ENCODE assay signal across 1 cellular context in genomic region chr19:18419699-18420460, GRCh38.
TF ChIP-seq lines count a peak whose summit lies in the region.

No MANE protein-coding gene starts in this region.

TF ChIP-seq in HepG2, 621 proteins besides CTCF, POLR2A, EP300 and RAD21 (continued from another document and continues in another):
- TF ChIP-seq TFE3 (CRISPR knock-in tag; IDR thresholded peaks at IDR 0.05) (no peak), REXO4 (CRISPR knock-in tag; IDR thresholded peaks at IDR 0.05; ENCODE audit: borderline replicate concordance) (no peak), REL (CRISPR knock-in tag; conservative IDR thresholded peaks at IDR 0.05) (no peak), ZBTB3 (CRISPR knock-in tag; IDR thresholded peaks at IDR 0.05; ENCODE audit: borderline replicate concordance, low read depth) (no peak), RFX3 (CRISPR knock-in tag; IDR thresholded peaks at IDR 0.05) (no peak), ZNF724P (CRISPR knock-in tag; IDR thresholded peaks at IDR 0.05; ENCODE audit: borderline replicate concordance) (0 out of 2 replicates have a peak, but pooled peaks have one; percentile 31), ARNTL (CRISPR knock-in tag; IDR thresholded peaks at IDR 0.05) (no peak), SOX6 (IDR thresholded peaks at IDR 0.05) (no peak), SOX6 (CRISPR knock-in tag; IDR thresholded peaks at IDR 0.05) (peak; percentile 61; the same call in 1 of the 2 replicates), FIP1L1 (IDR thresholded peaks at IDR 0.05; ENCODE audit: borderline replicate concordance, insufficient read depth, low read depth, low read length) (no peak), HMGXB4 (CRISPR knock-in tag; IDR thresholded peaks at IDR 0.05; ENCODE audit: borderline replicate concordance in 1 of 2, low read depth in 1 of 2) (peak in 1 of 2 experiments; percentile 40; a peak in 1 of 4 replicates), CREB3 (CRISPR knock-in tag; IDR thresholded peaks at IDR 0.05) (no peak), ZNF326 (CRISPR knock-in tag; IDR thresholded peaks at IDR 0.05; ENCODE audit: borderline replicate concordance) (no peak), MATR3 (CRISPR knock-in tag; IDR thresholded peaks at IDR 0.05) (no peak), RFX5 (IDR thresholded peaks at IDR 0.05; ENCODE audit: low read depth, low read length) (no peak), MTF1 (CRISPR knock-in tag; IDR thresholded peaks at IDR 0.05) (no peak), FOXO1 (CRISPR knock-in tag; IDR thresholded peaks at IDR 0.05) (no peak; the same call in 1 of the 2 replicates), ZFP91 (CRISPR knock-in tag; IDR thresholded peaks at IDR 0.05; ENCODE audit: borderline replicate concordance) (peak; percentile 25; the same call in 1 of the 2 replicates), NCOR1 (IDR thresholded peaks at IDR 0.05; ENCODE audit: borderline replicate concordance, low read length) (no peak), TBX2 (CRISPR knock-in tag; IDR thresholded peaks at IDR 0.05; ENCODE audit: borderline replicate concordance) (peak; percentile 71; the same call in 1 of the 2 replicates), DR1 (CRISPR knock-in tag; IDR thresholded peaks at IDR 0.05) (peak; percentile 45), PITX1 (CRISPR knock-in tag; IDR thresholded peaks at IDR 0.05) (no peak; the same call in 1 of the 2 replicates), TFDP2 (CRISPR knock-in tag; IDR thresholded peaks at IDR 0.05) (no peak; the same call in 1 of the 2 replicates), ZNF143 (CRISPR knock-in tag; IDR thresholded peaks at IDR 0.05) (no peak), RXRA (CRISPR knock-in tag; IDR thresholded peaks at IDR 0.05) (peak; percentile 87; the same call in 1 of the 2 replicates), KMT2B (CRISPR knock-in tag; IDR thresholded peaks at IDR 0.05) (no peak), ZNF781 (CRISPR knock-in tag; IDR thresholded peaks at IDR 0.05; ENCODE audit: borderline replicate concordance, not compliant biosample characterization) (no peak), LBX2 (CRISPR knock-in tag; IDR thresholded peaks at IDR 0.05; ENCODE audit: borderline replicate concordance) (no peak), ZNF619 (CRISPR knock-in tag; IDR thresholded peaks at IDR 0.05) (0 out of 2 replicates have a peak, but pooled peaks have one; percentile 28), GABPB1 (CRISPR knock-in tag; IDR thresholded peaks at IDR 0.05) (no peak; the same call in 1 of the 2 replicates), HMG20A (CRISPR knock-in tag; IDR thresholded peaks at IDR 0.05; ENCODE audit: borderline replicate concordance) (no peak), ZNF232 (CRISPR knock-in tag; IDR thresholded peaks at IDR 0.05; ENCODE audit: borderline replicate concordance) (no peak; the same call in 1 of the 2 replicates), U2AF1 (optimal IDR thresholded peaks at IDR 0.05; ENCODE audit: low read depth, low read length) (no peak), SMAD9 (CRISPR knock-in tag; IDR thresholded peaks at IDR 0.05) (no peak)
- TF ChIP-seq, protein P1, sequence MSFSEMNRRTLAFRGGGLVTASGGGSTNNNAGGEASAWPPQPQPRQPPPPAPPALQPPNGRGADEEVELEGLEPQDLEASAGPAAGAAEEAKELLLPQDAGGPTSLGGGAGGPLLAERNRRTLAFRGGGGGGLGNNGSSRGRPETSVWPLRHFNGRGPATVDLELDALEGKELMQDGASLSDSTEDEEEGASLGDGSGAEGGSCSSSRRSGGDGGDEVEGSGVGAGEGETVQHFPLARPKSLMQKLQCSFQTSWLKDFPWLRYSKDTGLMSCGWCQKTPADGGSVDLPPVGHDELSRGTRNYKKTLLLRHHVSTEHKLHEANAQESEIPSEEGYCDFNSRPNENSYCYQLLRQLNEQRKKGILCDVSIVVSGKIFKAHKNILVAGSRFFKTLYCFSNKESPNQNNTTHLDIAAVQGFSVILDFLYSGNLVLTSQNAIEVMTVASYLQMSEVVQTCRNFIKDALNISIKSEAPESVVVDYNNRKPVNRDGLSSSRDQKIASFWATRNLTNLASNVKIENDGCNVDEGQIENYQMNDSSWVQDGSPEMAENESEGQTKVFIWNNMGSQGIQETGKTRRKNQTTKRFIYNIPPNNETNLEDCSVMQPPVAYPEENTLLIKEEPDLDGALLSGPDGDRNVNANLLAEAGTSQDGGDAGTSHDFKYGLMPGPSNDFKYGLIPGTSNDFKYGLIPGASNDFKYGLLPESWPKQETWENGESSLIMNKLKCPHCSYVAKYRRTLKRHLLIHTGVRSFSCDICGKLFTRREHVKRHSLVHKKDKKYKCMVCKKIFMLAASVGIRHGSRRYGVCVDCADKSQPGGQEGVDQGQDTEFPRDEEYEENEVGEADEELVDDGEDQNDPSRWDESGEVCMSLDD (CRISPR knock-in tag; IDR thresholded peaks at IDR 0.05; ENCODE audit: borderline replicate concordance), result peak; percentile 73; the same call in 1 of the 2 replicates
- TF ChIP-seq, protein P2, sequence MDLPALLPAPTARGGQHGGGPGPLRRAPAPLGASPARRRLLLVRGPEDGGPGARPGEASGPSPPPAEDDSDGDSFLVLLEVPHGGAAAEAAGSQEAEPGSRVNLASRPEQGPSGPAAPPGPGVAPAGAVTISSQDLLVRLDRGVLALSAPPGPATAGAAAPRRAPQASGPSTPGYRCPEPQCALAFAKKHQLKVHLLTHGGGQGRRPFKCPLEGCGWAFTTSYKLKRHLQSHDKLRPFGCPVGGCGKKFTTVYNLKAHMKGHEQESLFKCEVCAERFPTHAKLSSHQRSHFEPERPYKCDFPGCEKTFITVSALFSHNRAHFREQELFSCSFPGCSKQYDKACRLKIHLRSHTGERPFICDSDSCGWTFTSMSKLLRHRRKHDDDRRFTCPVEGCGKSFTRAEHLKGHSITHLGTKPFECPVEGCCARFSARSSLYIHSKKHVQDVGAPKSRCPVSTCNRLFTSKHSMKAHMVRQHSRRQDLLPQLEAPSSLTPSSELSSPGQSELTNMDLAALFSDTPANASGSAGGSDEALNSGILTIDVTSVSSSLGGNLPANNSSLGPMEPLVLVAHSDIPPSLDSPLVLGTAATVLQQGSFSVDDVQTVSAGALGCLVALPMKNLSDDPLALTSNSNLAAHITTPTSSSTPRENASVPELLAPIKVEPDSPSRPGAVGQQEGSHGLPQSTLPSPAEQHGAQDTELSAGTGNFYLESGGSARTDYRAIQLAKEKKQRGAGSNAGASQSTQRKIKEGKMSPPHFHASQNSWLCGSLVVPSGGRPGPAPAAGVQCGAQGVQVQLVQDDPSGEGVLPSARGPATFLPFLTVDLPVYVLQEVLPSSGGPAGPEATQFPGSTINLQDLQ (CRISPR knock-in tag; IDR thresholded peaks at IDR 0.05), result no peak
- TF ChIP-seq, protein P3, sequence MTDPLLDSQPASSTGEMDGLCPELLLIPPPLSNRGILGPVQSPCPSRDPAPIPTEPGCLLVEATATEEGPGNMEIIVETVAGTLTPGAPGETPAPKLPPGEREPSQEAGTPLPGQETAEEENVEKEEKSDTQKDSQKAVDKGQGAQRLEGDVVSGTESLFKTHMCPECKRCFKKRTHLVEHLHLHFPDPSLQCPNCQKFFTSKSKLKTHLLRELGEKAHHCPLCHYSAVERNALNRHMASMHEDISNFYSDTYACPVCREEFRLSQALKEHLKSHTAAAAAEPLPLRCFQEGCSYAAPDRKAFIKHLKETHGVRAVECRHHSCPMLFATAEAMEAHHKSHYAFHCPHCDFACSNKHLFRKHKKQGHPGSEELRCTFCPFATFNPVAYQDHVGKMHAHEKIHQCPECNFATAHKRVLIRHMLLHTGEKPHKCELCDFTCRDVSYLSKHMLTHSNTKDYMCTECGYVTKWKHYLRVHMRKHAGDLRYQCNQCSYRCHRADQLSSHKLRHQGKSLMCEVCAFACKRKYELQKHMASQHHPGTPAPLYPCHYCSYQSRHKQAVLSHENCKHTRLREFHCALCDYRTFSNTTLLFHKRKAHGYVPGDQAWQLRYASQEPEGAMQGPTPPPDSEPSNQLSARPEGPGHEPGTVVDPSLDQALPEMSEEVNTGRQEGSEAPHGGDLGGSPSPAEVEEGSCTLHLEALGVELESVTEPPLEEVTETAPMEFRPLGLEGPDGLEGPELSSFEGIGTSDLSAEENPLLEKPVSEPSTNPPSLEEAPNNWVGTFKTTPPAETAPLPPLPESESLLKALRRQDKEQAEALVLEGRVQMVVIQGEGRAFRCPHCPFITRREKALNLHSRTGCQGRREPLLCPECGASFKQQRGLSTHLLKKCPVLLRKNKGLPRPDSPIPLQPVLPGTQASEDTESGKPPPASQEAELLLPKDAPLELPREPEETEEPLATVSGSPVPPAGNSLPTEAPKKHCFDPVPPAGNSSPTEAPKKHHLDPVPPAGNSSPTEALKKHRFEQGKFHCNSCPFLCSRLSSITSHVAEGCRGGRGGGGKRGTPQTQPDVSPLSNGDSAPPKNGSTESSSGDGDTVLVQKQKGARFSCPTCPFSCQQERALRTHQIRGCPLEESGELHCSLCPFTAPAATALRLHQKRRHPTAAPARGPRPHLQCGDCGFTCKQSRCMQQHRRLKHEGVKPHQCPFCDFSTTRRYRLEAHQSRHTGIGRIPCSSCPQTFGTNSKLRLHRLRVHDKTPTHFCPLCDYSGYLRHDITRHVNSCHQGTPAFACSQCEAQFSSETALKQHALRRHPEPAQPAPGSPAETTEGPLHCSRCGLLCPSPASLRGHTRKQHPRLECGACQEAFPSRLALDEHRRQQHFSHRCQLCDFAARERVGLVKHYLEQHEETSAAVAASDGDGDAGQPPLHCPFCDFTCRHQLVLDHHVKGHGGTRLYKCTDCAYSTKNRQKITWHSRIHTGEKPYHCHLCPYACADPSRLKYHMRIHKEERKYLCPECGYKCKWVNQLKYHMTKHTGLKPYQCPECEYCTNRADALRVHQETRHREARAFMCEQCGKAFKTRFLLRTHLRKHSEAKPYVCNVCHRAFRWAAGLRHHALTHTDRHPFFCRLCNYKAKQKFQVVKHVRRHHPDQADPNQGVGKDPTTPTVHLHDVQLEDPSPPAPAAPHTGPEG (CRISPR knock-in tag; IDR thresholded peaks at IDR 0.05), result no peak
- TF ChIP-seq, protein P4, sequence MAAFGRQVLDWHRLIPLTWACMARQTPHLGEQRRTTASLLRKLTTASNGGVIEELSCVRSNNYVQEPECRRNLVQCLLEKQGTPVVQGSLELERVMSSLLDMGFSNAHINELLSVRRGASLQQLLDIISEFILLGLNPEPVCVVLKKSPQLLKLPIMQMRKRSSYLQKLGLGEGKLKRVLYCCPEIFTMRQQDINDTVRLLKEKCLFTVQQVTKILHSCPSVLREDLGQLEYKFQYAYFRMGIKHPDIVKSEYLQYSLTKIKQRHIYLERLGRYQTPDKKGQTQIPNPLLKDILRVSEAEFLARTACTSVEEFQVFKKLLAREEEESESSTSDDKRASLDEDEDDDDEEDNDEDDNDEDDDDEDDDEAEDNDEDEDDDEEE (CRISPR knock-in tag; IDR thresholded peaks at IDR 0.05), result no peak
